Comparison of ENCODE assay signal across 20 cellular contexts in genomic region chr20:43921227-43921780, GRCh38. TPM values are rescaled to one million over a fixed set of nuclear protein-coding genes. Genes with fewer than 3 reads are reported as not detected.
DNase-seq lines count a peak whose midpoint lies in the region; ATAC-seq, FAIRE-seq and TF ChIP-seq lines count a peak whose summit lies in the region.
"Had no signal": no experiment of that assay in that cellular context is flagged by ENCODE, and none has a peak within 500 bp of the region (broad histone marks: within the 10 kb centered on the region; RNA-seq: fewer than 3 reads in every experiment).

No MANE protein-coding gene starts in this region.

- H3K27me3 ChIP-seq in KMS-11 (ENCODE audit: insufficient read depth, low read depth) = no peaks in the 10 kb centered on the region
- no peaks in the 10 kb centered on the region for H3K27me3 ChIP-seq in GM12878 (replicated peaks in 1 of 2; ENCODE audit: control insufficient read depth in 2 of 2, insufficient read depth in 2 of 2, low read length in 1 of 2)

- SMC1A ChIA-PET in GM12878 (lab: Charles Lee; ENCODE audit: uncharacterized antibody, unreplicated experiment) = interaction anchor here (0.9 to 7.5 kb wide), 5 partner anchors 10 to 241 kb away, joined by 3 to 68 read pairs (median 5); no protein-coding TSS in a partner anchor

- peaks cover 16% of the 10 kb centered on the region for H3K4me1 Mint-ChIP-seq in CD14-positive monocyte
- H3K4me1 Mint-ChIP-seq in activated T-cell treated with anti-CD3 and anti-CD28 coated beads, Interleukin-2, amount 50 U/mL, for 72 hours (ENCODE audit: low read depth) = peaks cover 63% of the 10 kb centered on the region

- H3K9me3 ChIP-seq in GM12878 (replicated peaks; ENCODE audit: control insufficient read depth, insufficient read depth, low read length) = no peaks in the 10 kb centered on the region

- H3K4me2 ChIP-seq in KMS-11 (peak overlapping the region; percentile 91), GM12878 (ENCODE audit: control insufficient read depth, insufficient read depth) (0 out of 2 replicates have a peak overlapping the region, but pooled peaks have one; percentile 44)
- H3K4me2 ChIP-seq: PC-9 had no signal

- H3K36me3 ChIP-seq in KMS-11 (ENCODE audit: insufficient read depth) = no peaks in the 10 kb centered on the region
- no peaks in the 10 kb centered on the region for H3K36me3 ChIP-seq in GM12878 (ENCODE audit: control insufficient read depth in 2 of 2, insufficient read depth in 2 of 2, low read length in 1 of 2)

- H3K4me3 ChIP-seq in KMS-11 (IDR thresholded peaks at IDR 0.05; ENCODE audit: insufficient read depth, low read depth, low read length) (no peak overlapping the region), GM12878 (no peak overlapping the region)
- H3K4me3 ChIP-seq: PC-9 had no signal

- no peak overlapping the region for H3K27ac Mint-ChIP-seq in CD14-positive monocyte
- no peak overlapping the region for H3K27ac Mint-ChIP-seq in activated T-cell treated with anti-CD3 and anti-CD28 coated beads, Interleukin-2, amount 50 U/mL, for 72 hours
- H3K27ac Mint-ChIP-seq: CD4-positive, alpha-beta T cell; T-helper 1 cell treated with Interleukin-12 subunit alpha and Interleukin-12 subunit beta and Interleukin-4 antibody, amounts not matched to agents 30 μg/mL and 1 μg/mL, for 36 hours had no signal

- CTCF ChIA-PET in GM12878 (lab: Yijun Ruan, JAX) = interaction anchor here (0.8 to 5.9 kb wide), 4 partner anchors 22 to 171 kb away, joined by 3 to 40 read pairs (median 6); no protein-coding TSS in a partner anchor

- peak; percentile 27 for ATAC-seq in GM12878
- no peak for ATAC-seq in activated T-cell treated with anti-CD3 and anti-CD28 coated beads, Interleukin-2, amount 50 U/mL, for 72 hours (replicated peaks in 1 of 2)

- H3K27me3 Mint-ChIP-seq in CD14-positive monocyte (ENCODE audit: low read depth in 3 of 3) = peaks cover 71 to 82% (median 74%) of the 10 kb centered on the region in 3 donors
- peaks cover 67% of the 10 kb centered on the region for H3K27me3 Mint-ChIP-seq in activated T-cell treated with anti-CD3 and anti-CD28 coated beads, Interleukin-2, amount 50 U/mL, for 72 hours (ENCODE audit: low read depth)

- no peak for TF ChIP-seq EP300 in GM12878 (IDR thresholded peaks at IDR 0.05; ENCODE audit: borderline replicate concordance in 1 of 2, control insufficient read depth in 1 of 2, low read depth in 2 of 2, low read length in 2 of 2)

- WGBS in GM12878 (ENCODE audit: insufficient coverage, insufficient replicate concordance, low lambda C conversion rate, missing lambda C conversion rate) = 11% methylated on average over 2 of the region's 2 CpGs

- H3K36me3 Mint-ChIP-seq in CD14-positive monocyte = peaks cover 2 to 3% of the 10 kb centered on the region in 2 donors
- H3K36me3 Mint-ChIP-seq in activated T-cell treated with anti-CD3 and anti-CD28 coated beads, Interleukin-2, amount 50 U/mL, for 72 hours (ENCODE audit: insufficient read depth in 2 of 2) = peaks cover 0 to 3% of the 10 kb centered on the region in 2 donors

- no peak for TF ChIP-seq RAD21 in GM12878 (IDR thresholded peaks at IDR 0.05; ENCODE audit: insufficient read depth, low read depth, low read length)

- in situ Hi-C loops in GM12878 (cut with MboI) = no loop called here

- intact Hi-C loops in CD14-positive monocyte (cut with micrococcal nuclease) (no loop called here), GM12878 (cut with micrococcal nuclease; ENCODE audit: unreplicated experiment) (loop anchor here (5.0 kb wide), 1 partner anchor 81 kb away; no protein-coding TSS in a partner anchor)

- DNase-seq in CD14-positive monocyte (ENCODE audit: low spot score) (peak; percentile 15), GM19239 (ENCODE audit: insufficient read length, low spot score) (no peak), GM12878 (ENCODE audit: low read depth, low spot score) (no peak), erythroblast (lab: John Stamatoyannopoulos, UW) (no peak), HK-2 (ENCODE audit: unreplicated experiment) (no peak), NCI-H510A treated with DMSO at 0.1 percent for 48 hours (lab: John Stamatoyannopoulos, UW) (no peak)
- no peak for DNase-seq in activated T-cell treated with anti-CD3 and anti-CD28 coated beads, Interleukin-2, amount 50 U/mL, for 72 hours
- DNase-seq: Calu3; CD4-positive, alpha-beta T cell; DMS79 treated with DMSO at 0.1 percent for 48 hours; GDM1; GOT3; NCI-H1048; NCI-H2227 treated with DMSO at 0.1 percent for 48 hours; NCI-H69; PC-9; SHP77 had no signal

- H3K9ac ChIP-seq in KMS-11 = no peak overlapping the region
- no peak overlapping the region for H3K9ac ChIP-seq in GM12878 (ENCODE audit: control insufficient read depth, insufficient read depth, low read length)

- TF ChIP-seq CTCF in CD14-positive monocyte (IDR thresholded peaks at IDR 0.05) (no peak), KMS-11 (conservative IDR thresholded peaks at IDR 0.05; ENCODE audit: low read depth, low read length) (no peak), GM12878 (IDR thresholded peaks at IDR 0.05 in 2 of 3, conservative IDR thresholded peaks at IDR 0.05 in 1 of 3; ENCODE audit: control insufficient read depth in 2 of 3, extremely low read depth in 1 of 3, insufficient read depth in 1 of 3, low read depth in 3 of 3, low read length in 3 of 3) (no peak)

- H3K27ac ChIP-seq in KMS-11 (peak overlapping the region; percentile 20; the same call in 1 of the 2 replicates), GM12878 (ENCODE audit: control insufficient read depth, insufficient read depth) (no peak overlapping the region)
- H3K27ac ChIP-seq: PC-9 had no signal

- POLR2A ChIA-PET in GM12878 (lab: Charles Lee) = interaction anchor here (0.6 to 1.0 kb wide), 5 partner anchors 15 to 155 kb away, joined by 3 to 7 read pairs (median 4); no protein-coding TSS in a partner anchor

- peaks cover 0 to 11% (median 2%) of the 10 kb centered on the region in 7 donors for H3K9me3 Mint-ChIP-seq in CD14-positive monocyte
- H3K9me3 Mint-ChIP-seq in activated T-cell treated with anti-CD3 and anti-CD28 coated beads, Interleukin-2, amount 50 U/mL, for 72 hours = peaks cover 0 to 2% of the 10 kb centered on the region in 2 donors
- H3K9me3 Mint-ChIP-seq: CD4-positive, alpha-beta T cell; T-helper 1 cell treated with Interleukin-12 subunit alpha and Interleukin-12 subunit beta and Interleukin-4 antibody, amounts not matched to agents 30 μg/mL and 1 μg/mL, for 36 hours had no signal

- no peaks in the 10 kb centered on the region for H4K20me1 ChIP-seq in KMS-11 (ENCODE audit: insufficient read depth)
- H4K20me1 ChIP-seq in GM12878 (ENCODE audit: control insufficient read depth, insufficient read depth) = no peaks in the 10 kb centered on the region; the same call in 1 of the 2 replicates

- no TSS peak for BruUV-seq in GM12878 (replicated peaks; lab: Mats Ljungman, UMichigan)

- H3K4me1 ChIP-seq in KMS-11 (ENCODE audit: low read depth, poor library complexity, severe bottlenecking) = peaks cover 94% of the 10 kb centered on the region
- H3K4me1 ChIP-seq in GM12878 (ENCODE audit: control insufficient read depth, insufficient read depth, low read length) = peaks cover 42% of the 10 kb centered on the region

- TF ChIP-seq POLR2A in GM12878 (IDR thresholded peaks at IDR 0.05; ENCODE audit: low read depth, low read length) (no peak), erythroblast (IDR thresholded peaks at IDR 0.05; ENCODE audit: low read length) (no peak)

- RAD21 ChIA-PET in GM12878 (lab: Charles Lee; ENCODE audit: unreplicated experiment) = interaction anchor here (1.4 to 6.8 kb wide), 4 partner anchors 21 to 170 kb away, joined by 4 to 57 read pairs (median 8); no protein-coding TSS in a partner anchor

- H3K4me3 Mint-ChIP-seq in CD14-positive monocyte = peak overlapping the region in 1 of 2 donors; percentile 57
- no peak overlapping the region for H3K4me3 Mint-ChIP-seq in activated T-cell treated with anti-CD3 and anti-CD28 coated beads, Interleukin-2, amount 50 U/mL, for 72 hours
- H3K4me3 Mint-ChIP-seq: CD4-positive, alpha-beta T cell; T-helper 1 cell treated with Interleukin-12 subunit alpha and Interleukin-12 subunit beta and Interleukin-4 antibody, amounts not matched to agents 30 μg/mL and 1 μg/mL, for 36 hours had no signal

- FAIRE-seq in GM19239 (lab: Jason Lieb, UNC) (peak; percentile 89), GM12878 (lab: Jason Lieb, UNC) (no peak)
- FAIRE-seq: A204.1 had no signal

- H3K79me2 ChIP-seq in KMS-11 (ENCODE audit: insufficient read depth, low read depth) = peaks cover 95% of the 10 kb centered on the region
- no peaks in the 10 kb centered on the region for H3K79me2 ChIP-seq in GM12878 (ENCODE audit: control insufficient read depth, insufficient read depth, low read length)

- H2AFZ ChIP-seq in KMS-11 (ENCODE audit: low read depth) = no peak overlapping the region
- no peak overlapping the region for H2AFZ ChIP-seq in GM12878 (ENCODE audit: control insufficient read depth, low read depth, low read length)
- H2AFZ ChIP-seq: PC-9 had no signal

TF ChIP-seq in GM12878, 131 proteins besides CTCF, POLR2A, EP300 and RAD21 (continues in another document):
- TF ChIP-seq TCF12 (IDR thresholded peaks at IDR 0.05; ENCODE audit: low read depth, low read length) = 0 out of 2 replicates have a peak, but pooled peaks have one; percentile 30
- 0 out of 2 replicates have a peak, but pooled peaks have one; percentile 43 for TF ChIP-seq TCF3 (IDR thresholded peaks at IDR 0.05; ENCODE audit: borderline replicate concordance, insufficient read depth, low read depth, low read length)
- 0 out of 2 replicates have a peak, but pooled peaks have one; percentile 33 for TF ChIP-seq SMARCA5 (IDR thresholded peaks at IDR 0.05)
- no peak for TF ChIP-seq NRF1 (conservative IDR thresholded peaks at IDR 0.05; ENCODE audit: low read depth, low read length)

RNA-seq across cellular contexts. Expression of gene TOX2, which starts 6.7 kb away (rescaled TPM):
- polyA plus RNA-seq in CD14-positive monocyte = under 1 TPM; 0.39 to 0.47 TPM
- 10.6 and 14.4 TPM in 2 replicates for total RNA-seq in GM12878 (2013; cell fraction: nucleolus; rRNA removed)
- 8.0 and 8.5 TPM in 2 replicates for total RNA-seq in GM12878 (2014; rRNA removed)
- total RNA-seq in GM12878 (2014; rRNA removed; fragmentation: Illumina TruSeq; extraction: Trizol) = 3.1 and 3.9 TPM in 2 replicates
- 40.5 and 40.6 TPM in 2 replicates for total RNA-seq in GM12878 (2021)
- polyA plus RNA-seq in GM12878 (2011; ENCODE audit: low read depth) = 4.9 TPM
- polyA plus RNA-seq in GM12878 (2011; rRNA removed) = 4.7 and 6.8 TPM in 2 replicates
- polyA plus RNA-seq in GM12878 (2011; cell fraction: cytosol; rRNA removed) = 9.0 and 15.7 TPM in 2 replicates
- polyA plus RNA-seq in GM12878 (2011; cell fraction: nucleus; rRNA removed) = 32.9 and 42.5 TPM in 2 replicates
- 11.0 and 15.1 TPM in 2 replicates for polyA plus RNA-seq in GM12878 (2012)
- polyA plus RNA-seq in GM12878 (2014; fragmentation: Illumina TruSeq; extraction: Trizol) = 6.5 and 14.9 TPM in 2 replicates
- 1 to 10 TPM; 2.6 to 6.2 TPM for polyA plus RNA-seq in GM12878 (2014; fragmentation: Nextera tagmentation; extraction: Ambion mirVana)
- polyA plus RNA-seq in GM12878 (2014; rRNA removed) = 16.5 and 21.9 TPM in 2 replicates
- polyA plus RNA-seq in GM12878 (2016; fragmentation: Nextera tagmentation; extraction: Ambion mirVana) = 10 to 100 TPM in 1 of 2 experiments, 1 to 10 TPM in 1; 7.3 to 23.8 TPM
- 4.6 and 11.5 TPM in 2 replicates for polyA minus RNA-seq in GM12878 (2011; rRNA and poly(A)+ RNA removed)
- polyA minus RNA-seq in GM12878 (2011; cell fraction: cytosol; rRNA and poly(A)+ RNA removed) = 18.1 and 22.3 TPM in 2 replicates
- polyA minus RNA-seq in GM12878 (2011; cell fraction: nucleus; rRNA and poly(A)+ RNA removed) = 8.6 and 14.6 TPM in 2 replicates
- total RNA-seq in activated T-cell treated with anti-CD3 and anti-CD28 coated beads, Interleukin-2, amount 50 U/mL, for 72 hours = 10 to 100 TPM; 17.5 to 42.8 TPM
- total RNA-seq: Calu3 had no signal
